26 cellular contexts compared by ENCODE assay signal in the genomic region with DNA sequence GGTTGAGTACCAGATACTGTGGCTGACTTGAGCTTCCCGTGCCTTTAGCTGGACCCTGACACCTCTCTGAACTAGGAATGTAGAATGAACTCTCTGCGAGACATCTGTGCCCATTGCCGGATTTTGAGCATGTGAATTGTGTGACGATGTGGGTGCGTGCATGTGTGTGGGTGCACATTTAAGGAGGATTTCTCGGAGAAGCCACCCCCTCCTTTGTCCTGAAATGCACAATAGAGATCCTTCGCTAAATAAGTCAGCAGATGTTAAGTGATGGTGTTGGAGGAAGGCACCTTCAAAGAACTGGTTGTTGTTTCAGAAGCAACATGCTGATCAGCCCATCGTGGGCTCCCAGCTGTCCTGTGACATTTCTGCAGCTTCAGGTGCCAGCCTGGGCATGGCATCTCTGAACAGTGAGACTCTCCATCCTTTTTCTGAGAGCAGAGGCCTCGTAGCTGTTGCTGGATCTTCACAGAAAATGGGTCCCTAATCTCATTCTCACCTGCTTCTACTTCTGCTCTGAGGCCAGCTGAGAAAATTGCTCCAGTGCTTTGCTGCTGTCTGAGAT.
DNase-seq lines count a peak whose midpoint lies in the region; ATAC-seq and TF ChIP-seq lines count a peak whose summit lies in the region.
"Had no signal": no experiment of that assay in that cellular context is flagged by ENCODE, and none has a peak within 500 bp of the region (broad histone marks: within the 10 kb centered on the region; RNA-seq: fewer than 3 reads in every experiment).

No MANE protein-coding gene starts in this region.

- TF ChIP-seq CTCF in neural crest cell (conservative IDR thresholded peaks at IDR 0.05) (no peak), brain microvascular endothelial cell (IDR thresholded peaks at IDR 0.05; ENCODE audit: low read depth, low read length, missing control alignments) (no peak), body of pancreas (IDR thresholded peaks at IDR 0.05) (no peak)

- no peaks in the 10 kb centered on the region for H3K9me3 ChIP-seq in CD4-positive, alpha-beta memory T cell (ENCODE audit: control insufficient read depth in 1 of 2, low read length in 2 of 2)
- H3K9me3 ChIP-seq in body of pancreas: no peaks in the 10 kb centered on the region
- H3K9me3 ChIP-seq: Caco-2, heart left ventricle, SJSA1, upper lobe of right lung had no signal

- ATAC-seq in body of pancreas: no peak
- ATAC-seq: left cardiac atrium; stimulated activated effector memory CD8-positive, alpha-beta T cell treated with anti-CD3 and anti-CD28 coated beads, Interleukin-12 subunit alpha, Interleukin-12 subunit beta, amount 100 ng/mL, for 72 hours; upper lobe of right lung had no signal

- H3K27ac Mint-ChIP-seq in activated T-cell treated with anti-CD3 and anti-CD28 coated beads, Interleukin-2, amount 50 U/mL, for 24 hours: peak overlapping the region; percentile 79
- peak overlapping the region in 4 of 7 donors; percentile 41 to 66 (median 64) for H3K27ac Mint-ChIP-seq in CD4-positive, alpha-beta memory T cell
- H3K27ac Mint-ChIP-seq in activated CD4-positive, alpha-beta memory T cell treated with anti-CD3 and anti-CD28 coated beads for 36 hours: peak overlapping the region; percentile 88
- peak overlapping the region; percentile 57 for H3K27ac Mint-ChIP-seq in neural crest cell (ENCODE audit: unreplicated experiment)
- H3K27ac Mint-ChIP-seq: activated naive CD8-positive, alpha-beta T cell treated with anti-CD3 and anti-CD28 coated beads for 36 hours; B cell had no signal

- no peak for DNase-seq in activated T-cell treated with anti-CD3 and anti-CD28 coated beads, Interleukin-2, amount 50 U/mL, for 24 hours
- DNase-seq in activated T-cell treated with anti-CD3 and anti-CD28 coated beads for 4 hours: no peak
- DNase-seq in CD4-positive, alpha-beta memory T cell: no peak
- DNase-seq in activated CD4-positive, alpha-beta memory T cell treated with anti-CD3 and anti-CD28 coated beads for 36 hours: peak; percentile 59
- DNase-seq in neural crest cell (ENCODE audit: low read depth, low spot score): no peak
- no peak for DNase-seq in brain microvascular endothelial cell
- DNase-seq in AG20443 (ENCODE audit: low spot score): no peak
- no peak for DNase-seq in body of pancreas
- DNase-seq: activated CD4-positive, alpha-beta T cell treated with anti-CD3 and anti-CD28 coated beads for 4 hours; activated CD8-positive, alpha-beta memory T cell treated with anti-CD3 and anti-CD28 coated beads, Interleukin-2, amount 50 U/mL, for 4 hours; activated naive CD8-positive, alpha-beta T cell treated with anti-CD3 and anti-CD28 coated beads for 36 hours; Caco-2; effector CD4-positive, alpha-beta T cell; H7; heart left ventricle; Kasumi-1; left cardiac atrium; mesenchymal stem cell; NCI-H1930; NCI-H526; substantia nigra; upper lobe of right lung had no signal

- POLR2A ChIA-PET in CD4-positive, alpha-beta memory T cell (lab: Charles Lee; ENCODE audit: partially characterized antibody): interaction anchor here (0.6 kb wide), 1 partner anchor 23 kb away, joined by 3 read pairs; no protein-coding TSS in a partner anchor
- POLR2A ChIA-PET in activated CD4-positive, alpha-beta memory T cell treated with anti-CD3 and anti-CD28 coated beads for 36 hours (lab: Charles Lee): interaction anchor here (2.6 kb wide), 1 partner anchor 11 kb away, joined by 12 read pairs; no protein-coding TSS in a partner anchor

- no peaks in the 10 kb centered on the region for H3K27me3 Mint-ChIP-seq in activated T-cell treated with anti-CD3 and anti-CD28 coated beads, Interleukin-2, amount 50 U/mL, for 24 hours
- no peaks in the 10 kb centered on the region for H3K27me3 Mint-ChIP-seq in CD4-positive, alpha-beta memory T cell
- H3K27me3 Mint-ChIP-seq in activated CD4-positive, alpha-beta memory T cell treated with anti-CD3 and anti-CD28 coated beads for 36 hours: no peaks in the 10 kb centered on the region
- no peaks in the 10 kb centered on the region for H3K27me3 Mint-ChIP-seq in neural crest cell (ENCODE audit: low read depth)
- H3K27me3 Mint-ChIP-seq: B cell had no signal

- CTCF ChIA-PET in CD4-positive, alpha-beta memory T cell (lab: Charles Lee; ENCODE audit: partially characterized antibody): interaction anchor here (0.8 kb wide), 1 partner anchor 8 kb away, joined by 3 read pairs; no protein-coding TSS in a partner anchor
- CTCF ChIA-PET in activated CD4-positive, alpha-beta memory T cell treated with anti-CD3 and anti-CD28 coated beads for 36 hours (lab: Charles Lee): interaction anchor here (0.7 to 1.8 kb wide), 4 partner anchors 11 to 221 kb away, joined by 3 to 10 read pairs (median 4); no protein-coding TSS in a partner anchor

- no peak overlapping the region for H3K27ac ChIP-seq in CD4-positive, alpha-beta memory T cell (ENCODE audit: low read depth, low read length)
- no peak overlapping the region for H3K27ac ChIP-seq in brain microvascular endothelial cell
- no peak overlapping the region for H3K27ac ChIP-seq in body of pancreas
- H3K27ac ChIP-seq: epithelial cell of prostate, SJSA1, upper lobe of right lung had no signal

- H3K4me3 Mint-ChIP-seq in activated T-cell treated with anti-CD3 and anti-CD28 coated beads, Interleukin-2, amount 50 U/mL, for 24 hours: peak overlapping the region; percentile 15
- peak overlapping the region in 4 of 8 donors; percentile 6 to 25 (median 21) for H3K4me3 Mint-ChIP-seq in CD4-positive, alpha-beta memory T cell
- peak overlapping the region; percentile 23 for H3K4me3 Mint-ChIP-seq in activated CD4-positive, alpha-beta memory T cell treated with anti-CD3 and anti-CD28 coated beads for 36 hours
- H3K4me3 Mint-ChIP-seq in neural crest cell: no peak overlapping the region
- H3K4me3 Mint-ChIP-seq: activated naive CD8-positive, alpha-beta T cell treated with anti-CD3 and anti-CD28 coated beads for 36 hours; B cell; stimulated activated effector memory CD8-positive, alpha-beta T cell treated with anti-CD3 and anti-CD28 coated beads, Interleukin-12 subunit alpha, Interleukin-12 subunit beta, amount 100 ng/mL, for 72 hours had no signal

- WGBS in body of pancreas, 2 donors: 87 to 93% methylated on average over 8 to 9 of the region's 9 CpGs

- peaks cover 58% of the 10 kb centered on the region for H3K4me1 ChIP-seq in CD4-positive, alpha-beta memory T cell (ENCODE audit: insufficient read depth, low read length)
- no peaks in the 10 kb centered on the region for H3K4me1 ChIP-seq in body of pancreas
- H3K4me1 ChIP-seq: Caco-2 had no signal

- H3K36me3 Mint-ChIP-seq in activated T-cell treated with anti-CD3 and anti-CD28 coated beads, Interleukin-2, amount 50 U/mL, for 24 hours (ENCODE audit: low read depth): peaks cover 26% of the 10 kb centered on the region
- H3K36me3 Mint-ChIP-seq in CD4-positive, alpha-beta memory T cell: peaks cover 4 to 9% of the 10 kb centered on the region in 2 donors
- H3K36me3 Mint-ChIP-seq in activated CD4-positive, alpha-beta memory T cell treated with anti-CD3 and anti-CD28 coated beads for 36 hours: peaks cover 8% of the 10 kb centered on the region
- peaks cover 10% of the 10 kb centered on the region for H3K36me3 Mint-ChIP-seq in neural crest cell (ENCODE audit: low read depth)

- no peaks in the 10 kb centered on the region for H3K36me3 ChIP-seq in CD4-positive, alpha-beta memory T cell (ENCODE audit: insufficient read depth, low read length)
- H3K36me3 ChIP-seq in brain microvascular endothelial cell (replicated peaks) (no peaks in the 10 kb centered on the region), body of pancreas (replicated peaks in 1 of 2; ENCODE audit: insufficient read depth in 1 of 2, low read depth in 2 of 2) (no peaks in the 10 kb centered on the region)
- H3K36me3 ChIP-seq: heart left ventricle, SJSA1, upper lobe of right lung had no signal

- H3K27me3 ChIP-seq in CD4-positive, alpha-beta memory T cell (ENCODE audit: insufficient read depth, low read length): no peaks in the 10 kb centered on the region
- H3K27me3 ChIP-seq in brain microvascular endothelial cell (replicated peaks) (no peaks in the 10 kb centered on the region), body of pancreas (no peaks in the 10 kb centered on the region)
- H3K27me3 ChIP-seq: heart left ventricle, SJSA1, upper lobe of right lung had no signal

- in situ Hi-C loops in brain microvascular endothelial cell (cut with HindIII; ENCODE audit: low pct_ligation_motif_present, low sequenced_read_pairs): no loop called here

- H3K4me1 Mint-ChIP-seq in activated T-cell treated with anti-CD3 and anti-CD28 coated beads, Interleukin-2, amount 50 U/mL, for 24 hours (ENCODE audit: low read depth): peaks cover 77% of the 10 kb centered on the region
- peaks cover 40 to 69% (median 55%) of the 10 kb centered on the region in 4 donors for H3K4me1 Mint-ChIP-seq in CD4-positive, alpha-beta memory T cell
- H3K4me1 Mint-ChIP-seq in activated CD4-positive, alpha-beta memory T cell treated with anti-CD3 and anti-CD28 coated beads for 36 hours (ENCODE audit: low read depth): peaks cover 73% of the 10 kb centered on the region
- H3K4me1 Mint-ChIP-seq in neural crest cell: peaks cover 68% of the 10 kb centered on the region

- no peak overlapping the region for H3K4me3 ChIP-seq in CD4-positive, alpha-beta memory T cell (ENCODE audit: low read length in 2 of 2)
- no peak overlapping the region for H3K4me3 ChIP-seq in brain microvascular endothelial cell (ENCODE audit: low read depth, low read length)
- no peak overlapping the region for H3K4me3 ChIP-seq in body of pancreas
- H3K4me3 ChIP-seq: heart left ventricle, SJSA1, upper lobe of right lung had no signal

- intact Hi-C loops in CD4-positive, alpha-beta memory T cell (cut with micrococcal nuclease): no loop called here
- intact Hi-C loops in activated CD4-positive, alpha-beta memory T cell treated with anti-CD3 and anti-CD28 coated beads for 36 hours (cut with micrococcal nuclease): no loop called here
- intact Hi-C loops in body of pancreas (cut with DNase I): no loop called here

- no peak for TF ChIP-seq POLR2A in body of pancreas (IDR thresholded peaks at IDR 0.05)

- H3K9me3 Mint-ChIP-seq in activated T-cell treated with anti-CD3 and anti-CD28 coated beads, Interleukin-2, amount 50 U/mL, for 24 hours: no peaks in the 10 kb centered on the region
- no peaks in the 10 kb centered on the region for H3K9me3 Mint-ChIP-seq in CD4-positive, alpha-beta memory T cell
- no peaks in the 10 kb centered on the region for H3K9me3 Mint-ChIP-seq in activated CD4-positive, alpha-beta memory T cell treated with anti-CD3 and anti-CD28 coated beads for 36 hours
- H3K9me3 Mint-ChIP-seq in neural crest cell: no peaks in the 10 kb centered on the region
- H3K9me3 Mint-ChIP-seq: activated naive CD8-positive, alpha-beta T cell treated with anti-CD3 and anti-CD28 coated beads for 36 hours; stimulated activated effector memory CD8-positive, alpha-beta T cell treated with anti-CD3 and anti-CD28 coated beads, Interleukin-12 subunit alpha, Interleukin-12 subunit beta, amount 100 ng/mL, for 72 hours had no signal
